In genomic region chr2:70995227-70995729, GRCh38 we compare ENCODE assay signal across 8 cellular contexts. TPM values are rescaled to one million over a fixed set of nuclear protein-coding genes. Genes with fewer than 3 reads are reported as not detected.
A peak's percentile ranks its signal among the peaks of the same experiment; 100 is the strongest.
DNase-seq lines count a peak whose midpoint lies in the region; ATAC-seq and TF ChIP-seq lines count a peak whose summit lies in the region.

No MANE protein-coding gene starts in this region.

- H3K27ac Mint-ChIP-seq in IgD-negative memory B cell (peak overlapping the region in 2 of 3 donors; percentile 87 to 90), brain (peak overlapping the region in 4 of 5 experiments; percentile 23 to 83 (median 54)), immature natural killer cell (peak overlapping the region; percentile 75 to 88 (median 84))

- H3K27me3 Mint-ChIP-seq in IgD-negative memory B cell: no peaks in the 10 kb centered on the region
- peaks cover 27% of the 10 kb centered on the region for H3K27me3 Mint-ChIP-seq in brain
- H3K27me3 Mint-ChIP-seq in immature natural killer cell (ENCODE audit: low read depth in 3 of 3): peaks cover 2 to 6% (median 6%) of the 10 kb centered on the region in 3 donors

- H3K4me3 Mint-ChIP-seq in IgD-negative memory B cell (peak overlapping the region; percentile 93 to 98 (median 98)), brain (peak overlapping the region; percentile 88 to 91 (median 88)), immature natural killer cell (peak overlapping the region; percentile 90 to 93 (median 93))

- H3K9me3 Mint-ChIP-seq in IgD-negative memory B cell: no peaks in the 10 kb centered on the region
- no peaks in the 10 kb centered on the region for H3K9me3 Mint-ChIP-seq in brain
- peaks cover 0 to 2% (median 0%) of the 10 kb centered on the region in 6 donors for H3K9me3 Mint-ChIP-seq in immature natural killer cell

- H3K4me1 Mint-ChIP-seq in IgD-negative memory B cell (peaks cover 19 to 26% (median 25%) of the 10 kb centered on the region in 3 donors), brain (peaks cover 26% of the 10 kb centered on the region), immature natural killer cell (peaks cover 34 to 41% of the 10 kb centered on the region in 2 donors)

- TF ChIP-seq CTCF in brain (conservative IDR thresholded peaks at IDR 0.05): peak; percentile 53 to 55

- H3K36me3 Mint-ChIP-seq in IgD-negative memory B cell: no peaks in the 10 kb centered on the region
- H3K36me3 Mint-ChIP-seq in brain: peaks cover 7% of the 10 kb centered on the region
- peaks cover 3 to 4% (median 4%) of the 10 kb centered on the region in 3 donors for H3K36me3 Mint-ChIP-seq in immature natural killer cell

- peak; percentile 33 for ATAC-seq in GM21515 (IDR thresholded peaks at IDR 0.05; ENCODE audit: unreplicated experiment)
- ATAC-seq in GM18858 (IDR thresholded peaks at IDR 0.05; ENCODE audit: unreplicated experiment): no peak

- peak; percentile 41 for DNase-seq in ELF-1 (ENCODE audit: low read depth, low spot score)
- peak; percentile 35 for DNase-seq in SKM-1 (lab: John Stamatoyannopoulos, UW; ENCODE audit: unreplicated experiment)
- DNase-seq in immature natural killer cell: peak; percentile 41 to 47 (median 41)
- peak; percentile 44 for DNase-seq in stimulated activated CD4-positive, alpha-beta T cell treated with anti-CD3 and anti-CD28 coated beads, Interleukin-2, amount 100 ng/mL, for 4 hours (ENCODE audit: low read depth)

RNA-seq across cellular contexts. Expression of gene TEX261, which starts 0.6 kb away (rescaled TPM):
- polyA plus RNA-seq in IgD-negative memory B cell (24.9 TPM), brain (ENCODE audit: insufficient read depth, low read depth, low replicate concordance) (66.5 TPM), immature natural killer cell (10 to 100 TPM; 25.8 to 44.7 (median 41.9) TPM)

RNA-seq across cellular contexts. Expression of gene ANKRD53, which starts 16.8 kb away (rescaled TPM):
- polyA plus RNA-seq in IgD-negative memory B cell: not detected
- polyA plus RNA-seq in brain (ENCODE audit: insufficient read depth, low read depth, low replicate concordance): 5.7 TPM
- under 1 TPM; 0.18 to 0.51 (median 0.30) TPM for polyA plus RNA-seq in immature natural killer cell

RNA-seq across cellular contexts. Expression of gene ATP6V1B1, which starts 59.6 kb away (rescaled TPM):
- polyA plus RNA-seq in IgD-negative memory B cell: not detected
- 2.4 TPM for polyA plus RNA-seq in brain (ENCODE audit: insufficient read depth, low read depth, low replicate concordance)
- polyA plus RNA-seq in immature natural killer cell: not detected
